Comparison of ENCODE assay signal across 8 cellular contexts in the genomic region with DNA sequence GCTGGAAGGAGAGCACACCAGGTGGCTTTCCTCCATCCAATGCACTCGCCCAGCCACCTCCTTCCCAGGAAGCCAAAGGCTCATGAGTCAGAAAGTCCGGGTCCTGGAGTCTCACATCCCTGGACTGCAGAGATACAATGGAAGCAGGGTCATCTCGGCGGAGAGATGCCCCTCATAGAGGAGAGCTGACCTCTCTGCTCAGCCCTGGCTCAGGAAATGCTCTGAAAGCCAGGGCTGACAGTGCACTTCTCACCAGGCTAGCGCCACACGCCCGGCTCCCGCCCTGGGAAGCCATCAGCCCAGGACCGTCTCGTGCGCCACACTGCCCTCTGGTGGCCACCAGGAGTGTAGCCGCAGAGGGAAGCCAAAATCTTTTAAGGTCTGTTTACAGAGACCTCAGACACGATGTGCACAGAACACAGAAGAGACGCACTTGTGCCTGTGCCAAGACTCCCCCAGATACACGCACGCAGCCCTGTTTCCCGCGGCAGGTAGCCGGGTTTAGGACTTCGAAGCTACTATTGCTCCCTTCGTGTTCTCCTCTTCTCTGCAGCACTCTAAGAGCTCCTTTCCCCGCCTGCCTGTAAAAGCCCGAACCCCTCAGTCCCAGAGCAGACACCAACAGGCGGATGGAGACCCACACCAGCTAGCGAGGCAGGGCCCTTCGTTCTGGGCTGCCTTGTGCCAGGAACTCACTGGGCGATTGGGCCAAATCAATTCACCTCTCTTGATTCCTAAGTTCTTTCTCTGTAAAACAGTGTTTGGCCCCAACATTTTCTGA. TPM values are rescaled to one million over a fixed set of nuclear protein-coding genes. Genes with fewer than 3 reads are reported as not detected.
DNase-seq lines count a peak whose midpoint lies in the region; ATAC-seq and TF ChIP-seq lines count a peak whose summit lies in the region.

No MANE protein-coding gene starts in this region.

- ATAC-seq in DND-41 (ENCODE audit: insufficient read depth, low read depth) (peak; percentile 93), GM21619 (IDR thresholded peaks at IDR 0.05; ENCODE audit: unreplicated experiment) (peak; percentile 79), foreskin keratinocyte (peak; percentile 83)

- H4K20me1 ChIP-seq in DND-41 (ENCODE audit: insufficient read depth, low read length) = no peaks in the 10 kb centered on the region

- H3K4me1 ChIP-seq in DND-41 (ENCODE audit: insufficient read depth, low read length) (peaks cover 10% of the 10 kb centered on the region), foreskin keratinocyte (no peaks in the 10 kb centered on the region), testis (no peaks in the 10 kb centered on the region)

- H3K9me3 ChIP-seq in DND-41 (ENCODE audit: insufficient read depth, low read length, severe bottlenecking) = no peaks in the 10 kb centered on the region
- H3K9me3 ChIP-seq in testis = no peaks in the 10 kb centered on the region

- WGBS in testis, 2 donors = 11 to 37% methylated on average over 8 to 27 of the region's 27 CpGs

- POLR2A ChIA-PET in RWPE1 (lab: Yijun Ruan, JAX; ENCODE audit: low non-redundant PET) = no interaction called here

- CTCF ChIA-PET in RWPE1 (lab: Yijun Ruan, JAX) = interaction anchor here (0.6 to 1.8 kb wide), 11 partner anchors 9 to 1668 kb away, joined by 3 to 9 read pairs (median 4); no protein-coding TSS in a partner anchor

- no peaks in the 10 kb centered on the region for H3K36me3 ChIP-seq in DND-41 (ENCODE audit: insufficient read depth, low read length)
- H3K36me3 ChIP-seq in testis (ENCODE audit: low read depth, missing control alignments) = no peaks in the 10 kb centered on the region

- peak overlapping the region in 1 of 2 experiments; percentile 50; a peak in 2 of 4 replicates for H3K4me3 ChIP-seq in DND-41 (ENCODE audit: low read depth in 1 of 2, low read length in 2 of 2)
- no peak overlapping the region for H3K4me3 ChIP-seq in testis

- no peaks in the 10 kb centered on the region for H3K79me2 ChIP-seq in DND-41 (ENCODE audit: insufficient read depth, low read length)

- DNase-seq in DND-41 (peak; percentile 75), RWPE1 (ENCODE audit: low spot score) (peak; percentile 76), foreskin keratinocyte (peak in 1 of 2 donors; percentile 42), occipital lobe (lab: John Stamatoyannopoulos, UW) (peak; percentile 73), testis (peak; percentile 88)
- DNase-seq in activated T-helper 9 cell treated with anti-CD3 and anti-CD28 coated beads, Interleukin-2, amount 50 U/mL, for 16 hours (ENCODE audit: low read depth) = peak; percentile 56

- no peak for TF ChIP-seq POLR2A in testis (IDR thresholded peaks at IDR 0.05)

- intact Hi-C loops in testis (cut with DNase I; ENCODE audit: low total_unique reads) = loop anchor here (5.0 to 10.0 kb wide), 2 partner anchors 572 to 1330 kb away; no protein-coding TSS in a partner anchor

- no peaks in the 10 kb centered on the region for H3K27me3 ChIP-seq in DND-41 (ENCODE audit: insufficient read depth, low read length, poor library complexity)
- H3K27me3 ChIP-seq in foreskin keratinocyte = no peaks in the 10 kb centered on the region
- H3K27me3 ChIP-seq in testis = no peaks in the 10 kb centered on the region

- TF ChIP-seq CTCF in DND-41 (IDR thresholded peaks at IDR 0.05; ENCODE audit: borderline replicate concordance, extremely low read depth, low read length, poor library complexity, severe bottlenecking) (peak; percentile 93), RWPE1 (conservative IDR thresholded peaks at IDR 0.05; ENCODE audit: low read depth) (peak; percentile 98), foreskin keratinocyte (conservative IDR thresholded peaks at IDR 0.05) (peak; percentile 90), testis (IDR thresholded peaks at IDR 0.05) (peak; percentile 84 to 97 (median 94))

- H3K9ac ChIP-seq in DND-41 (ENCODE audit: low read depth, low read length) = peak overlapping the region; percentile 42; the same call in 1 of the 2 replicates

- H2AFZ ChIP-seq in DND-41 (ENCODE audit: low read depth, low read length) = peak overlapping the region; percentile 88

- H3K4me2 ChIP-seq in DND-41 (ENCODE audit: insufficient read depth, low read length) = peak overlapping the region; percentile 66

- H3K27ac ChIP-seq in DND-41 (ENCODE audit: low read length) (no peak overlapping the region), RWPE1 (no peak overlapping the region), foreskin keratinocyte (no peak overlapping the region), testis (no peak overlapping the region)

- TF ChIP-seq RAD21 in Ishikawa (IDR thresholded peaks at IDR 0.05; ENCODE audit: low read depth) = peak; percentile 68

- TF ChIP-seq EP300 in Ishikawa (IDR thresholded peaks at IDR 0.05; ENCODE audit: borderline replicate concordance) = no peak

TF ChIP-seq in Ishikawa, 13 proteins besides CTCF, POLR2A, EP300 and RAD21:
- TF ChIP-seq CREB1 (IDR thresholded peaks at IDR 0.05; ENCODE audit: low read depth) (no peak), FOXM1 (IDR thresholded peaks at IDR 0.05; ENCODE audit: borderline replicate concordance, low read depth) (no peak)
- TF ChIP-seq, protein P1, sequence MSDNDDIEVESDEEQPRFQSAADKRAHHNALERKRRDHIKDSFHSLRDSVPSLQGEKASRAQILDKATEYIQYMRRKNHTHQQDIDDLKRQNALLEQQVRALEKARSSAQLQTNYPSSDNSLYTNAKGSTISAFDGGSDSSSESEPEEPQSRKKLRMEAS (IDR thresholded peaks at IDR 0.05) = peak; percentile 67

RNA-seq across cellular contexts. Expression of gene NTRK3, which starts 9.7 kb away (rescaled TPM):
- total RNA-seq in foreskin keratinocyte = not detected in 2 replicates
- not detected in 2 replicates for polyA plus RNA-seq in foreskin keratinocyte
- total RNA-seq in occipital lobe = 52.3 TPM
- total RNA-seq in testis = 10 to 100 TPM; 10.7 to 24.6 TPM
- 40.6 TPM for polyA plus RNA-seq in testis (ENCODE audit: insufficient read depth, low read depth, low replicate concordance)

Comparison
In these comparisons a context has a peak if more than half of its experiments do, and no peak if none do; other contexts are left out.
1. RNA of gene NTRK3, which starts 9.7 kb away (total RNA-seq): 52.3 TPM in occipital lobe (single experiment) and 10.7 to 24.6 TPM in testis; not detected in foreskin keratinocyte; every median in the first group is over 10 times any median in the second.
2. Peak in every context shown above with its lines, with median percentiles within 50 percentile points of each other: ATAC-seq and CTCF ChIP-seq.